Comparison of ENCODE assay signal across 8 cellular contexts in the genomic region with DNA sequence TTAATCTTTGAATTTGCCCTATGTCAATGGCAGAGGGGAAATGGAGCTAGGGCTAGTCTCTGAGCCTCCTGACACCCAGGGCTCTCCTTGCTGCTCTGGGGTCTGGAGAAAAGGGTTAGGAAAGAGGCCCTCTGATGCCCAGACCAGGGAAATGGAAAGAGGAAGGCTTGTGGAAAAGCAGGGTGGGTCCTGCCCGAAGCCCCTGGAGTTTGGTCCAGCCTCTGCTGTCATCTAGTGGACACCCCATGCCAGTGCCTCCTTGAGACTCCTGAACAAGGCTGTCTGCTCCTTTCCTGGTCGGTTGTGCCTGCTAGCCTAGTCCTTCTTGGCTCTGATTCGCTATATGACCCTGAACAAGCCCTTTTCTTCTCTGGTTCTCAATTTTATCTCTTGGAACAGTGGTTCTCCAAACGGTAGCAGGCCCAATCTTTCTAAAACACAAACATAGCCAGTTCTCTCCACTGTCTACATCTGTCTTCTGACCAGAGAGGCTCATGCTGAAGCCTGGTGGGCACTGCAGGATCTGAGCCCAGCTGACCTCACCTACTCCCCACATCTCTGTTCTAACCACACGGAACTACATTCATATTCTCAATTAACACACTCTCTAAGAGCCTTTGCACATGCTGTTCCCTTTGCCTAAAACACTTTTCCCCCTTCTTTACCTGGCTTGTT. TPM values are rescaled to one million over a fixed set of nuclear protein-coding genes. Genes with fewer than 3 reads are reported as not detected.
A peak's percentile ranks its signal among the peaks of the same experiment; 100 is the strongest.
DNase-seq lines count a peak whose midpoint lies in the region; ATAC-seq and TF ChIP-seq lines count a peak whose summit lies in the region.

No MANE protein-coding gene starts in this region.

- intact Hi-C loops in activated CD4-positive, alpha-beta T cell treated with anti-CD3 and anti-CD28 coated beads for 36 hours (cut with DNase I, micrococcal nuclease) = loop anchor here (1.0 to 2.0 kb wide), 3 partner anchors 60 to 386 kb away; no protein-coding TSS in a partner anchor

- ATAC-seq in activated CD4-positive, alpha-beta T cell treated with anti-CD3 and anti-CD28 coated beads for 36 hours = peak; percentile 75
- ATAC-seq in left lobe of liver (peak; percentile 85), GM18909 (IDR thresholded peaks at IDR 0.05; ENCODE audit: poor library complexity, unreplicated experiment) (no peak)

- no peak overlapping the region for H3K4me3 ChIP-seq in coronary artery

- POLR2A ChIA-PET in activated CD4-positive, alpha-beta T cell treated with anti-CD3 and anti-CD28 coated beads for 36 hours (lab: Charles Lee) = no interaction called here

- peaks cover 13% of the 10 kb centered on the region for H3K9me3 Mint-ChIP-seq in activated CD4-positive, alpha-beta T cell treated with anti-CD3 and anti-CD28 coated beads for 36 hours (ENCODE audit: low read depth)

- no peak overlapping the region for H3K4me3 Mint-ChIP-seq in activated CD4-positive, alpha-beta T cell treated with anti-CD3 and anti-CD28 coated beads for 36 hours

- peak; percentile 64 for DNase-seq in activated CD4-positive, alpha-beta T cell treated with anti-CD3 and anti-CD28 coated beads for 36 hours
- DNase-seq in activated CD4-positive, alpha-beta T cell treated with anti-CD3 and anti-CD28 coated beads for 1 hour = no peak
- DNase-seq in NCI-H1694 treated with DMSO at 0.1 percent for 48 hours (lab: John Stamatoyannopoulos, UW) = peak; percentile 58
- peak; percentile 55 for DNase-seq in T1000 (lab: John Stamatoyannopoulos, UW)
- peak; percentile 85 for DNase-seq in coronary artery (ENCODE audit: low spot score)
- DNase-seq in left lobe of liver (ENCODE audit: low spot score) = no peak
- DNase-seq in stimulated activated CD4-positive, alpha-beta T cell treated with anti-CD3 and anti-CD28 coated beads, Interleukin-4, amount 100 ng/mL, for 24 hours = peak; percentile 31

- CTCF ChIA-PET in activated CD4-positive, alpha-beta T cell treated with anti-CD3 and anti-CD28 coated beads for 36 hours (lab: Charles Lee) = interaction anchor here (0.7 to 2.0 kb wide), 4 partner anchors 10 to 210 kb away, joined by 3 to 10 read pairs (median 4); a partner anchor contains a TSS

- peak; percentile 91 for TF ChIP-seq CTCF in coronary artery (IDR thresholded peaks at IDR 0.05)

- H3K4me1 Mint-ChIP-seq in activated CD4-positive, alpha-beta T cell treated with anti-CD3 and anti-CD28 coated beads for 36 hours = peaks cover 5% of the 10 kb centered on the region

- H3K27ac Mint-ChIP-seq in activated CD4-positive, alpha-beta T cell treated with anti-CD3 and anti-CD28 coated beads for 36 hours = no peak overlapping the region

- peak overlapping the region; percentile 75 to 84 for H3K27ac ChIP-seq in coronary artery

- H3K36me3 Mint-ChIP-seq in activated CD4-positive, alpha-beta T cell treated with anti-CD3 and anti-CD28 coated beads for 36 hours (ENCODE audit: low read depth) = no peaks in the 10 kb centered on the region

- H3K27me3 Mint-ChIP-seq in activated CD4-positive, alpha-beta T cell treated with anti-CD3 and anti-CD28 coated beads for 36 hours = peaks cover 2% of the 10 kb centered on the region

RNA-seq across cellular contexts. Expression of a gene that starts 8.8 kb away (rescaled TPM):
- not detected for total RNA-seq in activated CD4-positive, alpha-beta T cell treated with anti-CD3 and anti-CD28 coated beads for 36 hours
- total RNA-seq in left lobe of liver = not detected

RNA-seq across cellular contexts. Expression of a gene that starts 10.9 kb away (rescaled TPM):
- total RNA-seq in activated CD4-positive, alpha-beta T cell treated with anti-CD3 and anti-CD28 coated beads for 36 hours = 10 to 100 TPM; 15.7 to 16.1 TPM
- total RNA-seq in left lobe of liver = 33.5 TPM

RNA-seq across cellular contexts. Expression of a gene that starts 26.3 kb away (rescaled TPM):
- total RNA-seq in activated CD4-positive, alpha-beta T cell treated with anti-CD3 and anti-CD28 coated beads for 36 hours = under 1 TPM; 0.11 to 0.23 TPM
- 0.25 TPM for total RNA-seq in left lobe of liver

RNA-seq across cellular contexts. Expression of a gene that starts 41.7 kb away (rescaled TPM):
- 10 to 100 TPM in 1 of 2 experiments, 1 to 10 TPM in 1; 8.8 to 12.2 TPM for total RNA-seq in activated CD4-positive, alpha-beta T cell treated with anti-CD3 and anti-CD28 coated beads for 36 hours
- total RNA-seq in left lobe of liver = 7.0 TPM

Comparison
In these comparisons a context has a peak if more than half of its experiments do, and no peak if none do; other contexts are left out.
1. DNase-seq: peak in activated CD4-positive, alpha-beta T cell treated with anti-CD3 and anti-CD28 coated beads for 36 hours (single experiment), NCI-H1694 treated with DMSO at 0.1 percent for 48 hours (single experiment), T1000 (single experiment), coronary artery (single experiment) and stimulated activated CD4-positive, alpha-beta T cell treated with anti-CD3 and anti-CD28 coated beads, Interleukin-4, amount 100 ng/mL, for 24 hours (single experiment); none in activated CD4-positive, alpha-beta T cell treated with anti-CD3 and anti-CD28 coated beads for 1 hour (single experiment) and left lobe of liver (single experiment).